13 cellular contexts compared by ENCODE assay signal in genomic region chr10:61963669-61964058, GRCh38.
DNase-seq lines count a peak whose midpoint lies in the region; ATAC-seq, FAIRE-seq and TF ChIP-seq lines count a peak whose summit lies in the region.
"Had no signal": no experiment of that assay in that cellular context is flagged by ENCODE, and none has a peak within 500 bp of the region (broad histone marks: within the 10 kb centered on the region; RNA-seq: fewer than 3 reads in every experiment).

No MANE protein-coding gene starts in this region.

- no TSS peak for BruUV-seq in GM12878 (replicated peaks; lab: Mats Ljungman, UMichigan)

- H3K4me2 ChIP-seq in GM12878 (ENCODE audit: control insufficient read depth, insufficient read depth): peak overlapping the region; percentile 87

- H3K36me3 Mint-ChIP-seq in CD8-positive, alpha-beta T cell: peaks cover 39% of the 10 kb centered on the region
- H3K36me3 Mint-ChIP-seq in IgD-negative memory B cell: peaks cover 13% of the 10 kb centered on the region
- peaks cover 46% of the 10 kb centered on the region for H3K36me3 Mint-ChIP-seq in nephron (ENCODE audit: low read depth)

- H3K27ac ChIP-seq in CD8-positive, alpha-beta T cell (ENCODE audit: low read depth, low read length): no peak overlapping the region
- H3K27ac ChIP-seq in GM12878 (ENCODE audit: control insufficient read depth, insufficient read depth): peak overlapping the region; percentile 85
- H3K27ac ChIP-seq: suprapubic skin had no signal

- H3K4me1 Mint-ChIP-seq in CD8-positive, alpha-beta T cell (ENCODE audit: low read depth): peaks cover 42% of the 10 kb centered on the region
- H3K4me1 Mint-ChIP-seq in IgD-negative memory B cell: peaks cover 52 to 74% (median 67%) of the 10 kb centered on the region in 3 donors
- peaks cover 57% of the 10 kb centered on the region for H3K4me1 Mint-ChIP-seq in nephron

- SMC1A ChIA-PET in GM12878 (lab: Charles Lee; ENCODE audit: uncharacterized antibody, unreplicated experiment): interaction anchor here (0.6 to 2.1 kb wide), 9 partner anchors 12 to 67 kb away, joined by 3 to 10 read pairs (median 4); no protein-coding TSS in a partner anchor

- H3K36me3 ChIP-seq in CD8-positive, alpha-beta T cell (ENCODE audit: insufficient read depth, low read length): no peaks in the 10 kb centered on the region
- H3K36me3 ChIP-seq in GM12878 (ENCODE audit: control insufficient read depth in 2 of 2, insufficient read depth in 2 of 2, low read length in 1 of 2): peaks cover 0 to 6% of the 10 kb centered on the region in 2 experiments; a peak in 1 of 4 replicates
- H3K36me3 ChIP-seq: suprapubic skin had no signal

- TF ChIP-seq CTCF in CD8-positive, alpha-beta T cell (IDR thresholded peaks at IDR 0.05): no peak
- TF ChIP-seq CTCF in GM12878 (IDR thresholded peaks at IDR 0.05 in 2 of 3, conservative IDR thresholded peaks at IDR 0.05 in 1 of 3; ENCODE audit: control insufficient read depth in 2 of 3, extremely low read depth in 1 of 3, insufficient read depth in 1 of 3, low read depth in 3 of 3, low read length in 3 of 3) (no peak), nephron (IDR thresholded peaks at IDR 0.05; ENCODE audit: unreplicated experiment in 3 of 3) (no peak)

- CTCF ChIA-PET in CD8-positive, alpha-beta T cell (lab: Charles Lee): interaction anchor here (1.1 to 2.2 kb wide), 2 partner anchors 67 to 75 kb away, joined by 3 to 8 read pairs; no protein-coding TSS in a partner anchor
- CTCF ChIA-PET in GM12878 (lab: Yijun Ruan, JAX): interaction anchor here (0.7 to 1.9 kb wide), 5 partner anchors 18 to 1185 kb away, joined by 3 to 10 read pairs (median 3); no protein-coding TSS in a partner anchor

- intact Hi-C loops in CD8-positive, alpha-beta T cell (cut with DNase I, micrococcal nuclease): loop anchor here in 1 of 2 experiments (5.0 kb wide), 1 partner anchor 34 kb away; no protein-coding TSS in a partner anchor
- intact Hi-C loops in GM12878 (cut with micrococcal nuclease; ENCODE audit: unreplicated experiment): loop anchor here (1.0 to 2.0 kb wide), 4 partner anchors 25 to 59 kb away; no protein-coding TSS in a partner anchor
- intact Hi-C loops in sciatic nerve (cut with DNase I): no loop called here

- H3K9me3 ChIP-seq in CD8-positive, alpha-beta T cell (ENCODE audit: low read length): no peaks in the 10 kb centered on the region
- H3K9me3 ChIP-seq in GM12878 (replicated peaks; ENCODE audit: control insufficient read depth, insufficient read depth, low read length): peaks cover 2% of the 10 kb centered on the region; the same call in 2 of the 3 replicates
- H3K9me3 ChIP-seq: HAP-1, suprapubic skin had no signal

- WGBS in GM12878 (ENCODE audit: insufficient coverage, insufficient replicate concordance, low lambda C conversion rate, missing lambda C conversion rate): 0% methylated on average over 2 of the region's 2 CpGs

- H4K20me1 ChIP-seq in GM12878 (ENCODE audit: control insufficient read depth, insufficient read depth): no peaks in the 10 kb centered on the region

- H3K4me1 ChIP-seq in CD8-positive, alpha-beta T cell (ENCODE audit: insufficient read depth, low read length): peaks cover 4% of the 10 kb centered on the region
- H3K4me1 ChIP-seq in GM12878 (ENCODE audit: control insufficient read depth, insufficient read depth, low read length): peaks cover 62% of the 10 kb centered on the region
- H3K4me1 ChIP-seq: suprapubic skin had no signal

- in situ Hi-C loops in GM12878 (cut with MboI): no loop called here

- ATAC-seq in CD8-positive, alpha-beta T cell: no peak
- ATAC-seq in GM12878 (peak; percentile 5), sciatic nerve (no peak), GM21576 (IDR thresholded peaks at IDR 0.05; ENCODE audit: unreplicated experiment) (no peak)
- ATAC-seq: activated CD4-positive, CD25-positive, alpha-beta regulatory T cell treated with anti-CD3 and anti-CD28 coated beads, Interleukin-2, amount 50 U/mL, for 24 hours had no signal

- peaks cover 70% of the 10 kb centered on the region for H3K79me2 ChIP-seq in GM12878 (ENCODE audit: control insufficient read depth, insufficient read depth, low read length)

- POLR2A ChIA-PET in CD8-positive, alpha-beta T cell (lab: Charles Lee): interaction anchor here (1.1 kb wide), 1 partner anchor 10 kb away, joined by 3 read pairs; no protein-coding TSS in a partner anchor
- POLR2A ChIA-PET in GM12878 (lab: Charles Lee): interaction anchor here (0.8 to 2.5 kb wide), 4 partner anchors 9 to 25 kb away, joined by 3 to 7 read pairs (median 4); no protein-coding TSS in a partner anchor

- TF ChIP-seq POLR2A in GM12878 (IDR thresholded peaks at IDR 0.05; ENCODE audit: low read depth, low read length): no peak

- no peaks in the 10 kb centered on the region for H3K27me3 Mint-ChIP-seq in CD8-positive, alpha-beta T cell (ENCODE audit: low read depth)
- H3K27me3 Mint-ChIP-seq in IgD-negative memory B cell (no peaks in the 10 kb centered on the region), nephron (ENCODE audit: low read depth) (no peaks in the 10 kb centered on the region)

- H3K27ac Mint-ChIP-seq in CD8-positive, alpha-beta T cell: peak overlapping the region; percentile 75
- peak overlapping the region; percentile 91 to 98 (median 91) for H3K27ac Mint-ChIP-seq in IgD-negative memory B cell
- H3K27ac Mint-ChIP-seq in nephron: peak overlapping the region; percentile 92 to 96 (median 92)

- no peaks in the 10 kb centered on the region for H3K27me3 ChIP-seq in CD8-positive, alpha-beta T cell (ENCODE audit: insufficient read depth, low read length)
- H3K27me3 ChIP-seq in GM12878 (replicated peaks in 1 of 2; ENCODE audit: control insufficient read depth in 2 of 2, insufficient read depth in 2 of 2, low read length in 1 of 2): no peaks in the 10 kb centered on the region
- H3K27me3 ChIP-seq: suprapubic skin had no signal

- H3K4me3 ChIP-seq in CD8-positive, alpha-beta T cell (ENCODE audit: low read depth, low read length): no peak overlapping the region
- peak overlapping the region; percentile 37; the same call in 1 of the 2 replicates for H3K4me3 ChIP-seq in GM12878
- H3K4me3 ChIP-seq: HAP-1, suprapubic skin had no signal

- RAD21 ChIA-PET in GM12878 (lab: Charles Lee; ENCODE audit: unreplicated experiment): interaction anchor here (0.5 to 3.4 kb wide), 6 partner anchors 19 to 64 kb away, joined by 3 to 11 read pairs (median 4); no protein-coding TSS in a partner anchor

- no peak for DNase-seq in CD8-positive, alpha-beta T cell
- no peak for DNase-seq in GM12878 (ENCODE audit: low read depth, low spot score)
- DNase-seq in sciatic nerve (ENCODE audit: low spot score): no peak
- DNase-seq in epidermal melanocyte (ENCODE audit: insufficient read length, low spot score): no peak
- DNase-seq in NCI-H2107 treated with DMSO at 0.1 percent for 48 hours (lab: John Stamatoyannopoulos, UW; ENCODE audit: unreplicated experiment): no peak
- DNase-seq: NCI-H1092, SHP77 treated with DMSO at 0.1 percent for 48 hours had no signal

- H3K4me3 Mint-ChIP-seq in CD8-positive, alpha-beta T cell: peak overlapping the region; percentile 32
- peak overlapping the region; percentile 30 to 90 (median 70) for H3K4me3 Mint-ChIP-seq in IgD-negative memory B cell
- peak overlapping the region; percentile 56 to 66 (median 60) for H3K4me3 Mint-ChIP-seq in nephron

- no peak overlapping the region for H2AFZ ChIP-seq in GM12878 (ENCODE audit: control insufficient read depth, low read depth, low read length)

- H3K9ac ChIP-seq in GM12878 (ENCODE audit: control insufficient read depth, insufficient read depth, low read length): peak overlapping the region; percentile 49

- H3K9me3 Mint-ChIP-seq in CD8-positive, alpha-beta T cell: no peaks in the 10 kb centered on the region
- H3K9me3 Mint-ChIP-seq in IgD-negative memory B cell (no peaks in the 10 kb centered on the region), nephron (no peaks in the 10 kb centered on the region)

- no peak for TF ChIP-seq RAD21 in GM12878 (IDR thresholded peaks at IDR 0.05; ENCODE audit: insufficient read depth, low read depth, low read length)

- no peak for TF ChIP-seq EP300 in GM12878 (IDR thresholded peaks at IDR 0.05; ENCODE audit: borderline replicate concordance in 1 of 2, control insufficient read depth in 1 of 2, low read depth in 2 of 2, low read length in 2 of 2)

- no peak for FAIRE-seq in GM12878 (lab: Jason Lieb, UNC)

TF ChIP-seq in GM12878, 131 proteins besides CTCF, POLR2A, EP300 and RAD21 (continues in another document):
- TF ChIP-seq ZBTB11 (CRISPR knock-in tag; IDR thresholded peaks at IDR 0.05): no peak
- TF ChIP-seq SRF (IDR thresholded peaks at IDR 0.05; ENCODE audit: low read depth in 2 of 2, low read length in 2 of 2): no peak
- TF ChIP-seq NR2C1 (IDR thresholded peaks at IDR 0.05): no peak
- no peak for TF ChIP-seq FOS (IDR thresholded peaks at IDR 0.05; ENCODE audit: borderline replicate concordance, extremely low read depth, insufficient read length)
